Comparison of ENCODE assay signal across 13 cellular contexts in the genomic region with DNA sequence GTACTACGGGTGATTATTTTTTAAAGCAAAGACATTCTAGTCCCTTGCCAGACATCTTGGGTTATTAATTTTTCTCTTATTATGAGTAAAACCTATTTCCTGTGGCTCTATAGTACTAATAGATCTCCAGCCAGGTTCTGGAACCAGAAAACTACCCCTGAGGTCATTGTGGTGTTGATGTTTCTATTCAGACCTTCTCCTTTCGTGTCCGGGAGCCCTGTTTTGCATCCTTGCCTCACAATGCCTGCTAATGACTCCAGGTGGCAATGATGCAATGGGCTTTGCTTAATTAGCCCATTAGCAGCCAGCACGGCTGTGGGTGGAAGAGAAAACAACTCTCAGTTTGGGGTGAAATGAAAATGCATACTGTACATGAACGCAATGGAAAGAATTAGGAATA.
DNase-seq lines count a peak whose midpoint lies in the region; ATAC-seq and TF ChIP-seq lines count a peak whose summit lies in the region.
"Had no signal": no experiment of that assay in that cellular context is flagged by ENCODE, and none has a peak within 500 bp of the region (broad histone marks: within the 10 kb centered on the region; RNA-seq: fewer than 3 reads in every experiment).

No MANE protein-coding gene starts in this region.

- H3K27me3 ChIP-seq in H7 (ENCODE audit: control insufficient read depth, insufficient read depth, low read length) (no peaks in the 10 kb centered on the region), HUES6 (ENCODE audit: control insufficient read depth, insufficient read depth, low read length) (no peaks in the 10 kb centered on the region), endodermal cell (ENCODE audit: control insufficient read depth, insufficient read depth, low read length, poor library complexity, severe bottlenecking) (no peaks in the 10 kb centered on the region)
- H3K27me3 ChIP-seq: spleen had no signal

- peak; percentile 89 for ATAC-seq in GM18873 (IDR thresholded peaks at IDR 0.05; ENCODE audit: low FRiP score, unreplicated experiment)
- ATAC-seq: activated naive CD8-positive, alpha-beta T cell treated with anti-CD3 and anti-CD28 coated beads, Interleukin-2, amount 50 U/mL, for 24 hours; left lobe of liver; natural killer cell treated with Interleukin-12 subunit alpha and Interleukin-12 subunit beta and Interleukin-15 and Interleukin-18, amount 100 ng/mL, for 72 hours had no signal

- H3K27ac Mint-ChIP-seq in endodermal cell (peak overlapping the region; percentile 67), progenitor cell of endocrine pancreas (no peak overlapping the region)
- H3K27ac Mint-ChIP-seq in activated T-cell treated with anti-CD3 and anti-CD28 coated beads, Interleukin-2, amount 50 U/mL, for 24 hours, result no peak overlapping the region
- H3K27ac Mint-ChIP-seq: activated naive CD8-positive, alpha-beta T cell treated with anti-CD3 and anti-CD28 coated beads, Interleukin-2, amount 50 U/mL, for 24 hours; natural killer cell treated with Interleukin-12 subunit alpha and Interleukin-12 subunit beta and Interleukin-15 and Interleukin-18, amount 100 ng/mL, for 72 hours; T-helper 2 cell treated with Interferon-gamma antibody and Interleukin-4, amounts not matched to agents 5 μg/mL and 100 μg/mL, for 36 hours had no signal

- peak overlapping the region; percentile 90 for H3K27ac ChIP-seq in HUES6 (ENCODE audit: low read depth, low read length)
- no peak overlapping the region for H3K27ac ChIP-seq in endodermal cell (ENCODE audit: low read depth, low read length)
- H3K27ac ChIP-seq: spleen had no signal

- H3K4me3 ChIP-seq in H7 (ENCODE audit: insufficient read depth, low read depth, low read length) (no peak overlapping the region), HUES6 (ENCODE audit: low read depth, low read length) (no peak overlapping the region), endodermal cell (ENCODE audit: low read length) (peak overlapping the region; percentile 54)
- H3K4me3 ChIP-seq: spleen had no signal

- DNase-seq in H7 (peak; percentile 25), endodermal cell (peak; percentile 71), GDM1 (lab: John Stamatoyannopoulos, UW) (no peak), NCI-H187 (lab: John Stamatoyannopoulos, UW) (no peak), progenitor cell of endocrine pancreas (ENCODE audit: low spot score, unreplicated experiment) (no peak)
- no peak for DNase-seq in activated T-cell treated with anti-CD3 and anti-CD28 coated beads, Interleukin-2, amount 50 U/mL, for 24 hours
- DNase-seq: activated naive CD8-positive, alpha-beta T cell treated with anti-CD3 and anti-CD28 coated beads, Interleukin-2, amount 50 U/mL, for 24 hours; spleen had no signal

- H3K36me3 ChIP-seq in H7 (replicated peaks; ENCODE audit: control insufficient read depth, insufficient read depth, low read length) (peaks cover 1% of the 10 kb centered on the region; the same call in 1 of the 2 replicates), HUES6 (ENCODE audit: control insufficient read depth, insufficient read depth, low read length) (no peaks in the 10 kb centered on the region), endodermal cell (ENCODE audit: control insufficient read depth, insufficient read depth, low read length) (no peaks in the 10 kb centered on the region)
- H3K36me3 ChIP-seq: spleen had no signal

- H3K36me3 Mint-ChIP-seq in endodermal cell (ENCODE audit: low read depth), result no peaks in the 10 kb centered on the region
- H3K36me3 Mint-ChIP-seq in activated T-cell treated with anti-CD3 and anti-CD28 coated beads, Interleukin-2, amount 50 U/mL, for 24 hours (ENCODE audit: low read depth), result no peaks in the 10 kb centered on the region
- H3K36me3 Mint-ChIP-seq in progenitor cell of endocrine pancreas (ENCODE audit: insufficient read depth), result no peaks in the 10 kb centered on the region
- H3K36me3 Mint-ChIP-seq: natural killer cell treated with Interleukin-12 subunit alpha and Interleukin-12 subunit beta and Interleukin-15 and Interleukin-18, amount 100 ng/mL, for 72 hours had no signal

- H3K9ac ChIP-seq in HUES6 (ENCODE audit: low read length) (no peak overlapping the region), endodermal cell (ENCODE audit: extremely low read depth, low read length, poor library complexity, severe bottlenecking) (no peak overlapping the region)

- no peak overlapping the region for H3K4me3 Mint-ChIP-seq in endodermal cell
- no peak overlapping the region for H3K4me3 Mint-ChIP-seq in activated T-cell treated with anti-CD3 and anti-CD28 coated beads, Interleukin-2, amount 50 U/mL, for 24 hours
- H3K4me3 Mint-ChIP-seq in progenitor cell of endocrine pancreas (ENCODE audit: low read depth), result no peak overlapping the region
- H3K4me3 Mint-ChIP-seq: activated naive CD8-positive, alpha-beta T cell treated with anti-CD3 and anti-CD28 coated beads, Interleukin-2, amount 50 U/mL, for 24 hours; natural killer cell treated with Interleukin-12 subunit alpha and Interleukin-12 subunit beta and Interleukin-15 and Interleukin-18, amount 100 ng/mL, for 72 hours; T-helper 2 cell treated with Interferon-gamma antibody and Interleukin-4, amounts not matched to agents 5 μg/mL and 100 μg/mL, for 36 hours had no signal

- 40 to 75% methylated on average over 1 to 5 of the region's 5 CpGs for WGBS in endodermal cell (ENCODE audit: insufficient coverage in 1 of 2, insufficient read length in 1 of 2), 2 experiments

- peaks cover 9% of the 10 kb centered on the region for H3K9me3 ChIP-seq in HUES6 (ENCODE audit: control insufficient read depth, insufficient read depth, low read depth, low read length)
- peaks cover 38% of the 10 kb centered on the region for H3K9me3 ChIP-seq in endodermal cell (ENCODE audit: control insufficient read depth, low read length)

- peaks cover 19% of the 10 kb centered on the region for H3K4me1 ChIP-seq in HUES6 (ENCODE audit: control insufficient read depth, insufficient read depth, low read length)
- H3K4me1 ChIP-seq in endodermal cell (ENCODE audit: control insufficient read depth, insufficient read depth, low read length), result no peaks in the 10 kb centered on the region
- H3K4me1 ChIP-seq: spleen had no signal

- H3K27me3 Mint-ChIP-seq in endodermal cell (ENCODE audit: insufficient read depth) (no peaks in the 10 kb centered on the region), progenitor cell of endocrine pancreas (peaks cover 3% of the 10 kb centered on the region)
- no peaks in the 10 kb centered on the region for H3K27me3 Mint-ChIP-seq in activated T-cell treated with anti-CD3 and anti-CD28 coated beads, Interleukin-2, amount 50 U/mL, for 24 hours
- H3K27me3 Mint-ChIP-seq: activated naive CD8-positive, alpha-beta T cell treated with anti-CD3 and anti-CD28 coated beads, Interleukin-2, amount 50 U/mL, for 24 hours had no signal

- peaks cover 25% of the 10 kb centered on the region for H3K4me1 Mint-ChIP-seq in endodermal cell
- H3K4me1 Mint-ChIP-seq in activated T-cell treated with anti-CD3 and anti-CD28 coated beads, Interleukin-2, amount 50 U/mL, for 24 hours (ENCODE audit: low read depth), result no peaks in the 10 kb centered on the region
- no peaks in the 10 kb centered on the region for H3K4me1 Mint-ChIP-seq in progenitor cell of endocrine pancreas (ENCODE audit: low read depth)
- H3K4me1 Mint-ChIP-seq: activated naive CD8-positive, alpha-beta T cell treated with anti-CD3 and anti-CD28 coated beads, Interleukin-2, amount 50 U/mL, for 24 hours had no signal

- no peak for TF ChIP-seq CTCF in endodermal cell (conservative IDR thresholded peaks at IDR 0.05)
- TF ChIP-seq CTCF in progenitor cell of endocrine pancreas (IDR thresholded peaks at IDR 0.05; ENCODE audit: unreplicated experiment), result no peak

- H3K9me3 Mint-ChIP-seq in endodermal cell (peaks cover 22% of the 10 kb centered on the region), progenitor cell of endocrine pancreas (ENCODE audit: low read depth) (peaks cover 11% of the 10 kb centered on the region)
- H3K9me3 Mint-ChIP-seq in activated T-cell treated with anti-CD3 and anti-CD28 coated beads, Interleukin-2, amount 50 U/mL, for 24 hours, result no peaks in the 10 kb centered on the region
- H3K9me3 Mint-ChIP-seq: activated naive CD8-positive, alpha-beta T cell treated with anti-CD3 and anti-CD28 coated beads, Interleukin-2, amount 50 U/mL, for 24 hours; T-helper 2 cell treated with Interferon-gamma antibody and Interleukin-4, amounts not matched to agents 5 μg/mL and 100 μg/mL, for 36 hours had no signal

Comparison
In these comparisons a context has a peak if more than half of its experiments do, and no peak if none do; other contexts are left out.
1. DNase-seq: peak in H7 (single experiment) and endodermal cell (single experiment); none in activated T-cell treated with anti-CD3 and anti-CD28 coated beads, Interleukin-2, amount 50 U/mL, for 24 hours (single experiment), GDM1 (single experiment), NCI-H187 (0 of 2) and progenitor cell of endocrine pancreas (single experiment).